ENCODE assay signal across 8 cellular contexts in the genomic region with DNA sequence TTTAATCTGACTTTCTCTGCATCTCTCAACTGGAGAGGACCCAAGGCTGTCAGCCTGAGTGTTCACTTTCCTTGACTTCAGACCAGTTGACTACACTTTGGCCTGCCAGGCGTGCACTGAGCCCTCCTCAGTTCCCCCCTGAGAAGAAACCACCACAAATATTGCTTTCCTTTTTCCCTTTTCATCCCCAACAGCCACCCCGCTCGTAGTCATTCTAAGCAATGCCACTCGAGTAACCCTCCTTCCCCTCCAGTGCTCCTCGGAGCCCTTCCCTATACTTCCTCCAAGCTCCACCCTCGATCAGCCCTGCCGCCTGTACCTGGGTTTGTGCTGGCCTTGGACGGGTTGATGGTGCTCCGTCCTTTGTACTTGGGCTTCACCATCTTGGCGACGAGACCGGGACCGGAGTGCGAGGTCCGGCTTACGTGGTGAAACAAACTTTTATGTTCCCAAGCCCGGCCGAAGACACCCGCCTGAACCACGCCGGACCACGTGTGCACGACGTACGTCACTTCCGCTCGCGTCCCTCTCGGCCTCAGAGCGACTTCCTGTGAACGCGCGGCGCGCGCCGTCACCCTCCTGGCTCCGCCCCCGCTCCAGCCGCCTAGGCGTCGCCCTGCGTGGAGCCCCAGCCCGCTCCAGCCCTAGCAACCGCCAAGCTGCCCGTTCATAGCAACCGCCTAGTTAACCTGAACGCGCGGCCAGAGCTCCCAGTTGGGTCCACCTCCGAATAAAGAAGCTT. TPM values are rescaled to one million over a fixed set of nuclear protein-coding genes. Genes with fewer than 3 reads are reported as not detected.
DNase-seq lines count a peak whose midpoint lies in the region; ATAC-seq and TF ChIP-seq lines count a peak whose summit lies in the region.

GNL2 (minus strand) TSS at position 498 of the 742 bp plus-strand sequence; CDS start at position 383, 115 bp downstream.

- CTCF ChIA-PET in activated naive CD4-positive, alpha-beta T cell treated with anti-CD3 and anti-CD28 coated beads, Interleukin-2, amount 10 ng/mL, durations not matched to agents 7 days and 5 days (lab: Charles Lee) = interaction anchor here (0.6 to 1.5 kb wide), 3 partner anchors 8 to 94 kb away, joined by 3 to 4 read pairs (median 4); no protein-coding TSS in a partner anchor

- DNase-seq in GM03348 (ENCODE audit: low spot score) = peak; percentile 99
- peak; percentile 87 for DNase-seq in HFF-Myc (ENCODE audit: extremely low read depth, low read depth)
- DNase-seq in NAMALWA (ENCODE audit: low spot score) = peak; percentile 97
- peak; percentile 92 for DNase-seq in SK-N-DZ (ENCODE audit: low spot score)
- peak; percentile 98 for DNase-seq in activated naive CD4-positive, alpha-beta T cell treated with anti-CD3 and anti-CD28 coated beads, Interleukin-2, amount 10 ng/mL, durations not matched to agents 7 days and 5 days
- DNase-seq in non-pigmented ciliary epithelial cell (ENCODE audit: low read depth) = peak; percentile 82
- DNase-seq in superior temporal gyrus (ENCODE audit: extremely low spot score) = peak; percentile 97

- peak within 1 kb of the TSS; percentile 90 for H3K4me3 Mint-ChIP-seq in activated naive CD4-positive, alpha-beta T cell treated with anti-CD3 and anti-CD28 coated beads, Interleukin-2, amount 10 ng/mL, durations not matched to agents 7 days and 5 days

- H3K4me1 Mint-ChIP-seq in activated naive CD4-positive, alpha-beta T cell treated with anti-CD3 and anti-CD28 coated beads, Interleukin-2, amount 10 ng/mL, durations not matched to agents 7 days and 5 days = peaks cover 35% of the 10 kb centered on the region

- H3K9me3 ChIP-seq in gastroesophageal sphincter = no peaks in the 10 kb centered on the region

- H3K27ac ChIP-seq in gastroesophageal sphincter = peak within 1 kb of the TSS; percentile 3 to 88 (median 86)

- no peak for TF ChIP-seq EP300 in gastroesophageal sphincter (IDR thresholded peaks at IDR 0.05)

- H3K4me3 ChIP-seq in HFF-Myc (replicated peaks; ENCODE audit: low read depth, low read length) = peak within 1 kb of the TSS; percentile 76
- peak within 1 kb of the TSS; percentile 56 to 79 for H3K4me3 ChIP-seq in gastroesophageal sphincter

- H3K27me3 ChIP-seq in gastroesophageal sphincter = no peaks in the 10 kb centered on the region

- peak within 1 kb of the TSS; percentile 95 for H3K27ac Mint-ChIP-seq in activated naive CD4-positive, alpha-beta T cell treated with anti-CD3 and anti-CD28 coated beads, Interleukin-2, amount 10 ng/mL, durations not matched to agents 7 days and 5 days

- peaks cover 5 to 26% (median 5%) of the 10 kb centered on the region in 3 donors for H3K4me1 ChIP-seq in gastroesophageal sphincter

- TF ChIP-seq CTCF in HFF-Myc (IDR thresholded peaks at IDR 0.05; ENCODE audit: low read depth, low read length, missing control alignments) (no peak), gastroesophageal sphincter (IDR thresholded peaks at IDR 0.05) (no peak)

- ATAC-seq in gastroesophageal sphincter = peak; percentile 100

- TF ChIP-seq POLR2A in gastroesophageal sphincter (IDR thresholded peaks at IDR 0.05) = peak; percentile 84 to 85

- WGBS in gastroesophageal sphincter (ENCODE audit: low coverage in 1 of 2), 2 donors = 0% methylated on average over 1 to 14 of the region's 51 CpGs

- peaks cover 11% of the 10 kb centered on the region for H3K27me3 Mint-ChIP-seq in activated naive CD4-positive, alpha-beta T cell treated with anti-CD3 and anti-CD28 coated beads, Interleukin-2, amount 10 ng/mL, durations not matched to agents 7 days and 5 days

- peaks cover under 1 to 31% of the 10 kb centered on the region in 2 donors for H3K36me3 ChIP-seq in gastroesophageal sphincter

- H3K36me3 Mint-ChIP-seq in activated naive CD4-positive, alpha-beta T cell treated with anti-CD3 and anti-CD28 coated beads, Interleukin-2, amount 10 ng/mL, durations not matched to agents 7 days and 5 days = peaks cover 24% of the 10 kb centered on the region

- no peaks in the 10 kb centered on the region for H3K9me3 Mint-ChIP-seq in activated naive CD4-positive, alpha-beta T cell treated with anti-CD3 and anti-CD28 coated beads, Interleukin-2, amount 10 ng/mL, durations not matched to agents 7 days and 5 days

RNA-seq across cellular contexts. Expression of gene GNL2, which starts in this region (rescaled TPM):
- 60.1 and 64.1 TPM in 2 replicates for polyA plus RNA-seq in SK-N-DZ (2014; cell fraction: cytosol; rRNA removed)
- 56.9 and 68.7 TPM in 2 replicates for polyA plus RNA-seq in SK-N-DZ (2014; cell fraction: nucleus; rRNA removed)
- 10 to 100 TPM; 26.7 to 43.2 (median 29.7) TPM for total RNA-seq in gastroesophageal sphincter

Comparison
In these comparisons a context has a peak if more than half of its experiments do, and no peak if none do; other contexts are left out.
1. Peak in every context shown above with its lines: DNase-seq, ATAC-seq, H3K4me3 ChIP-seq and H3K27ac ChIP-seq.